8 cellular contexts compared by ENCODE assay signal in genomic region chr2:191038241-191038725, GRCh38. TPM values are rescaled to one million over a fixed set of nuclear protein-coding genes. Genes with fewer than 3 reads are reported as not detected.
DNase-seq lines count a peak whose midpoint lies in the region; ATAC-seq and TF ChIP-seq lines count a peak whose summit lies in the region.

No MANE protein-coding gene starts in this region.

- WGBS in gastroesophageal sphincter (ENCODE audit: low coverage in 1 of 2), 2 donors: 38 to 66% methylated on average over 2 of the region's 2 CpGs
- 75% methylated on average over 2 of the region's 2 CpGs for WGBS in smooth muscle cell (ENCODE audit: low lambda C conversion rate)

- no peak overlapping the region for H2AFZ ChIP-seq in smooth muscle cell (ENCODE audit: low read depth)

- peak overlapping the region; percentile 55 to 63 for H3K4me3 Mint-ChIP-seq in effector memory CD8-positive, alpha-beta T cell
- H3K4me3 Mint-ChIP-seq in type B pancreatic cell: no peak overlapping the region

- H3K79me2 ChIP-seq in smooth muscle cell (ENCODE audit: low read depth): no peaks in the 10 kb centered on the region

- peak; percentile 96 for ATAC-seq in effector memory CD8-positive, alpha-beta T cell (replicated peaks)
- no peak for ATAC-seq in gastroesophageal sphincter

- no peak overlapping the region for H3K4me2 ChIP-seq in smooth muscle cell

- no peaks in the 10 kb centered on the region for H3K9me3 ChIP-seq in gastroesophageal sphincter
- no peaks in the 10 kb centered on the region for H3K9me3 ChIP-seq in smooth muscle cell (replicated peaks; ENCODE audit: low read depth)

- H3K4me3 ChIP-seq in gastroesophageal sphincter: no peak overlapping the region
- H3K4me3 ChIP-seq in smooth muscle cell: no peak overlapping the region

- no peak for TF ChIP-seq CTCF in type B pancreatic cell (conservative IDR thresholded peaks at IDR 0.05)
- no peak for TF ChIP-seq CTCF in gastroesophageal sphincter (IDR thresholded peaks at IDR 0.05)
- no peak for TF ChIP-seq CTCF in smooth muscle cell (IDR thresholded peaks at IDR 0.05; ENCODE audit: borderline replicate concordance, insufficient read depth, poor library complexity, severe bottlenecking)

- H3K4me1 ChIP-seq in gastroesophageal sphincter (no peaks in the 10 kb centered on the region), smooth muscle cell (ENCODE audit: low read depth) (no peaks in the 10 kb centered on the region)

- no peak overlapping the region for H3K9ac ChIP-seq in smooth muscle cell (ENCODE audit: low read depth)

- TF ChIP-seq POLR2A in gastroesophageal sphincter (IDR thresholded peaks at IDR 0.05): no peak

- H3K36me3 Mint-ChIP-seq in effector memory CD8-positive, alpha-beta T cell (ENCODE audit: insufficient read depth): peaks cover 59% of the 10 kb centered on the region
- no peaks in the 10 kb centered on the region for H3K36me3 Mint-ChIP-seq in type B pancreatic cell

- DNase-seq in stimulated activated CD4-positive, alpha-beta T cell treated with anti-CD3 and anti-CD28 coated beads, Interleukin-4, amount 100 ng/mL, for 24 hours: peak; percentile 47
- no peak for DNase-seq in stimulated activated CD4-positive, alpha-beta T cell treated with anti-CD3 and anti-CD28 coated beads, Interleukin-2, amount 100 ng/mL, for 48 hours
- DNase-seq in RPMI7951 (ENCODE audit: low read depth) (peak; percentile 55), type B pancreatic cell (ENCODE audit: extremely low spot score, unreplicated experiment) (no peak), smooth muscle cell (lab: John Stamatoyannopoulos, UW; ENCODE audit: unreplicated experiment) (no peak)
- DNase-seq in effector memory CD8-positive, alpha-beta T cell: peak; percentile 31 to 42 (median 32)
- DNase-seq in activated CD8-positive, alpha-beta memory T cell treated with anti-CD3 and anti-CD28 coated beads for 24 hours: no peak

- no peaks in the 10 kb centered on the region for H3K9me3 Mint-ChIP-seq in effector memory CD8-positive, alpha-beta T cell
- no peaks in the 10 kb centered on the region for H3K9me3 Mint-ChIP-seq in type B pancreatic cell

- H3K27ac Mint-ChIP-seq in effector memory CD8-positive, alpha-beta T cell: peak overlapping the region; percentile 72 to 92
- peak overlapping the region; percentile 22 for H3K27ac Mint-ChIP-seq in type B pancreatic cell

- H3K27me3 Mint-ChIP-seq in effector memory CD8-positive, alpha-beta T cell: no peaks in the 10 kb centered on the region
- H3K27me3 Mint-ChIP-seq in type B pancreatic cell: no peaks in the 10 kb centered on the region

- H3K36me3 ChIP-seq in gastroesophageal sphincter (no peaks in the 10 kb centered on the region), smooth muscle cell (ENCODE audit: low read depth) (no peaks in the 10 kb centered on the region)

- H3K27me3 ChIP-seq in gastroesophageal sphincter (no peaks in the 10 kb centered on the region), smooth muscle cell (ENCODE audit: low read depth) (no peaks in the 10 kb centered on the region)

- no peaks in the 10 kb centered on the region for H3F3A ChIP-seq in smooth muscle cell (ENCODE audit: low read depth)

- no peak for TF ChIP-seq EP300 in gastroesophageal sphincter (IDR thresholded peaks at IDR 0.05)

- H3K4me1 Mint-ChIP-seq in effector memory CD8-positive, alpha-beta T cell (ENCODE audit: low read depth in 2 of 2): peaks cover 33 to 36% of the 10 kb centered on the region in 2 donors
- H3K4me1 Mint-ChIP-seq in type B pancreatic cell (ENCODE audit: unreplicated experiment): no peaks in the 10 kb centered on the region

- H3K27ac ChIP-seq in gastroesophageal sphincter: no peak overlapping the region
- no peak overlapping the region for H3K27ac ChIP-seq in smooth muscle cell (ENCODE audit: low read depth)

- no peaks in the 10 kb centered on the region for H4K20me1 ChIP-seq in smooth muscle cell (ENCODE audit: low read depth)

RNA-seq across cellular contexts. Expression of gene STAT1, which starts 24.3 kb away (rescaled TPM):
- 86.4 and 101 TPM in 2 replicates for total RNA-seq in RPMI7951 (2014; rRNA removed; shearing (Covaris generic))
- total RNA-seq in type B pancreatic cell (ENCODE audit: low replicate concordance) (52.8 and 85.6 TPM in 2 replicates), gastroesophageal sphincter (10 to 100 TPM; 47.0 to 59.9 (median 53.5) TPM), smooth muscle cell (66.5 and 74.6 TPM in 2 replicates)
- polyA plus RNA-seq in smooth muscle cell: 30.5 and 33.7 TPM in 2 replicates

Comparison
In these comparisons a context has a peak if more than half of its experiments do, and no peak if none do; other contexts are left out.
1. DNase-seq: peak in stimulated activated CD4-positive, alpha-beta T cell treated with anti-CD3 and anti-CD28 coated beads, Interleukin-4, amount 100 ng/mL, for 24 hours (single experiment), RPMI7951 (single experiment) and effector memory CD8-positive, alpha-beta T cell (3 of 3); none in stimulated activated CD4-positive, alpha-beta T cell treated with anti-CD3 and anti-CD28 coated beads, Interleukin-2, amount 100 ng/mL, for 48 hours (0 of 2), type B pancreatic cell (single experiment), smooth muscle cell (single experiment) and activated CD8-positive, alpha-beta memory T cell treated with anti-CD3 and anti-CD28 coated beads for 24 hours (single experiment).